Comparison of ENCODE assay signal across 1 cellular context in the genomic region with DNA sequence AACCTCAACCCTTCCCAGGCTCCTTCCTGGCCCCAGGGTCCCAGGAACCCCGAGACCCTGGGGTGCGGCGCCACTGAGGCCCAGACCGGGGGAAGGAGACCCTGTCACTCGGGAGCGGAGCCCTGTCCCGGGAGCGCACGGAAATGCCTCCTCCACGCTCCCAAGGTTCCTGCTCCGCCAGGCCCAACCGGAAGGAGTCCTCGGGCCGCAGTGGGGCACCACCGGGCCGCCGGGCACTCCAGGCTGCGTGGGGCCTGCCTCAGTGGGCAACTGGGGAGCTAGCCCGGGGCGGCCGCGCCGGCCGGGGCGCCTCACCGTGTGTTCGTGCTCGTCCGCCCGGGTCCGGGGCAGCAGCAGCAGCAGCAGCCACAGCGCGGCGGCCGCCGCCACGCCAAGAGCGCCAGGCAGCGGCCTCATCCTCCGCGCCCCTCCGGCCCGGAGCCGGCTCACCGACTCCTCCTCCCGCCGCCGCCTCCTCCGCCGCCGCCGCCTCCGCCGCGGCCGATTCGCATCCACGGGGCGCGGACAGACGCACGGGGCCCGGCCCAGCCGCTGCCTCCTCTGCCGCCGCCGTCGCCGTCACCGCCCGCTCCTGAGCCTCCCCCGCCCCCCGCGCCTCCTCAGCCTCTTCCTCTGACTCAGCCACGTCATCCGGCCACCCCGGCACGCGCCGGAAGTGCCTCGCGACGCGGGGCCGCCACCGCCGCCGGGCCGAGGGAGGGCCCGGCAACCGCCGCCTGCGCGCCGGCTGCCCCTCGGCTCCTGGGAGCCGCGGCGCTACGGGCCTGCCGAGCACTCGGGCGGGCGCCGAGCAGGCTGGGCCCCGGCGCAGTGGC.
TF ChIP-seq lines count a peak whose summit lies in the region.

TSS of gene TM9SF3 (minus strand) at position 594 of the 836 bp plus-strand sequence. CDS start at position 417, 177 bp downstream.

TF ChIP-seq in HepG2, 621 proteins besides CTCF, POLR2A, EP300 and RAD21 (continued from another document and continues in another):
- TF ChIP-seq, protein P1, sequence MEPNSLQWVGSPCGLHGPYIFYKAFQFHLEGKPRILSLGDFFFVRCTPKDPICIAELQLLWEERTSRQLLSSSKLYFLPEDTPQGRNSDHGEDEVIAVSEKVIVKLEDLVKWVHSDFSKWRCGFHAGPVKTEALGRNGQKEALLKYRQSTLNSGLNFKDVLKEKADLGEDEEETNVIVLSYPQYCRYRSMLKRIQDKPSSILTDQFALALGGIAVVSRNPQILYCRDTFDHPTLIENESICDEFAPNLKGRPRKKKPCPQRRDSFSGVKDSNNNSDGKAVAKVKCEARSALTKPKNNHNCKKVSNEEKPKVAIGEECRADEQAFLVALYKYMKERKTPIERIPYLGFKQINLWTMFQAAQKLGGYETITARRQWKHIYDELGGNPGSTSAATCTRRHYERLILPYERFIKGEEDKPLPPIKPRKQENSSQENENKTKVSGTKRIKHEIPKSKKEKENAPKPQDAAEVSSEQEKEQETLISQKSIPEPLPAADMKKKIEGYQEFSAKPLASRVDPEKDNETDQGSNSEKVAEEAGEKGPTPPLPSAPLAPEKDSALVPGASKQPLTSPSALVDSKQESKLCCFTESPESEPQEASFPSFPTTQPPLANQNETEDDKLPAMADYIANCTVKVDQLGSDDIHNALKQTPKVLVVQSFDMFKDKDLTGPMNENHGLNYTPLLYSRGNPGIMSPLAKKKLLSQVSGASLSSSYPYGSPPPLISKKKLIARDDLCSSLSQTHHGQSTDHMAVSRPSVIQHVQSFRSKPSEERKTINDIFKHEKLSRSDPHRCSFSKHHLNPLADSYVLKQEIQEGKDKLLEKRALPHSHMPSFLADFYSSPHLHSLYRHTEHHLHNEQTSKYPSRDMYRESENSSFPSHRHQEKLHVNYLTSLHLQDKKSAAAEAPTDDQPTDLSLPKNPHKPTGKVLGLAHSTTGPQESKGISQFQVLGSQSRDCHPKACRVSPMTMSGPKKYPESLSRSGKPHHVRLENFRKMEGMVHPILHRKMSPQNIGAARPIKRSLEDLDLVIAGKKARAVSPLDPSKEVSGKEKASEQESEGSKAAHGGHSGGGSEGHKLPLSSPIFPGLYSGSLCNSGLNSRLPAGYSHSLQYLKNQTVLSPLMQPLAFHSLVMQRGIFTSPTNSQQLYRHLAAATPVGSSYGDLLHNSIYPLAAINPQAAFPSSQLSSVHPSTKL (CRISPR knock-in tag; IDR thresholded peaks at IDR 0.05), result 0 out of 2 replicates have a peak, but pooled peaks have one; percentile 8
- TF ChIP-seq RBFOX2 (IDR thresholded peaks at IDR 0.05; ENCODE audit: low read depth, low read length), result peak; percentile 89
- TF ChIP-seq HOXA9 (CRISPR knock-in tag; IDR thresholded peaks at IDR 0.05; ENCODE audit: borderline replicate concordance), result no peak
- TF ChIP-seq WIZ (CRISPR knock-in tag; IDR thresholded peaks at IDR 0.05), result no peak
- TF ChIP-seq ZNF547 (CRISPR knock-in tag; IDR thresholded peaks at IDR 0.05), result no peak
- 0 out of 2 replicates have a peak, but pooled peaks have one; percentile 31 for TF ChIP-seq TGIF2 (CRISPR knock-in tag; IDR thresholded peaks at IDR 0.05)
- no peak for TF ChIP-seq CENPT (CRISPR knock-in tag; IDR thresholded peaks at IDR 0.05; ENCODE audit: low read depth)
- TF ChIP-seq, protein P2, sequence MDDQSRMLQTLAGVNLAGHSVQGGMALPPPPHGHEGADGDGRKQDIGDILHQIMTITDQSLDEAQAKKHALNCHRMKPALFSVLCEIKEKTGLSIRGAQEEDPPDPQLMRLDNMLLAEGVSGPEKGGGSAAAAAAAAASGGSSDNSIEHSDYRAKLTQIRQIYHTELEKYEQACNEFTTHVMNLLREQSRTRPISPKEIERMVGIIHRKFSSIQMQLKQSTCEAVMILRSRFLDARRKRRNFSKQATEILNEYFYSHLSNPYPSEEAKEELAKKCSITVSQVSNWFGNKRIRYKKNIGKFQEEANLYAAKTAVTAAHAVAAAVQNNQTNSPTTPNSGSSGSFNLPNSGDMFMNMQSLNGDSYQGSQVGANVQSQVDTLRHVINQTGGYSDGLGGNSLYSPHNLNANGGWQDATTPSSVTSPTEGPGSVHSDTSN (CRISPR knock-in tag; IDR thresholded peaks at IDR 0.05; ENCODE audit: borderline replicate concordance), result no peak
- TF ChIP-seq BRCA1 (CRISPR knock-in tag; IDR thresholded peaks at IDR 0.05), result no peak
- TF ChIP-seq ZNF460 (CRISPR knock-in tag; IDR thresholded peaks at IDR 0.05; ENCODE audit: borderline replicate concordance), result no peak
- TF ChIP-seq NFKBIZ (CRISPR knock-in tag; IDR thresholded peaks at IDR 0.05), result no peak
- TF ChIP-seq MXD3 (CRISPR knock-in tag; IDR thresholded peaks at IDR 0.05), result peak; percentile 76; the same call in 1 of the 2 replicates
- no peak for TF ChIP-seq ZNF577 (CRISPR knock-in tag; IDR thresholded peaks at IDR 0.05; ENCODE audit: borderline replicate concordance, low read depth)
- TF ChIP-seq ISL2 (CRISPR knock-in tag; IDR thresholded peaks at IDR 0.05), result 0 out of 2 replicates have a peak, but pooled peaks have one; percentile 26
- TF ChIP-seq, protein P3, sequence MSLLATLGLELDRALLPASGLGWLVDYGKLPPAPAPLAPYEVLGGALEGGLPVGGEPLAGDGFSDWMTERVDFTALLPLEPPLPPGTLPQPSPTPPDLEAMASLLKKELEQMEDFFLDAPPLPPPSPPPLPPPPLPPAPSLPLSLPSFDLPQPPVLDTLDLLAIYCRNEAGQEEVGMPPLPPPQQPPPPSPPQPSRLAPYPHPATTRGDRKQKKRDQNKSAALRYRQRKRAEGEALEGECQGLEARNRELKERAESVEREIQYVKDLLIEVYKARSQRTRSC (CRISPR knock-in tag; IDR thresholded peaks at IDR 0.05; ENCODE audit: low read depth), result no peak; the same call in 1 of the 2 replicates
- TF ChIP-seq STAG1 (CRISPR knock-in tag; IDR thresholded peaks at IDR 0.05), result no peak
- peak; percentile 77 for TF ChIP-seq ETV5 (CRISPR knock-in tag; IDR thresholded peaks at IDR 0.05; ENCODE audit: borderline replicate concordance)
- peak; percentile 1 to 83; a peak in 3 of 4 replicates for TF ChIP-seq HMGXB4 (CRISPR knock-in tag; IDR thresholded peaks at IDR 0.05; ENCODE audit: borderline replicate concordance in 1 of 2, low read depth in 1 of 2)
- no peak for TF ChIP-seq ZNF260 (CRISPR knock-in tag; IDR thresholded peaks at IDR 0.05; ENCODE audit: borderline replicate concordance, low read depth)
- no peak for TF ChIP-seq FOXP1 (IDR thresholded peaks at IDR 0.05)
- TF ChIP-seq FOXP1 (CRISPR knock-in tag; IDR thresholded peaks at IDR 0.05), result no peak
- no peak for TF ChIP-seq SP1 (IDR thresholded peaks at IDR 0.05)
- TF ChIP-seq SP1 (CRISPR knock-in tag; IDR thresholded peaks at IDR 0.05), result peak; percentile 38; the same call in 1 of the 2 replicates
- TF ChIP-seq TOE1 (CRISPR knock-in tag; IDR thresholded peaks at IDR 0.05), result no peak; the same call in 1 of the 2 replicates
- TF ChIP-seq SRF (IDR thresholded peaks at IDR 0.05; ENCODE audit: low read depth, low read length), result no peak
- TF ChIP-seq ZFP90 (CRISPR knock-in tag; IDR thresholded peaks at IDR 0.05; ENCODE audit: borderline replicate concordance), result no peak; the same call in 1 of the 2 replicates
- TF ChIP-seq NONO (IDR thresholded peaks at IDR 0.05), result no peak
- TF ChIP-seq NONO (CRISPR knock-in tag; conservative IDR thresholded peaks at IDR 0.05), result no peak; the same call in 1 of the 2 replicates
- TF ChIP-seq NFE2L1 (CRISPR knock-in tag; IDR thresholded peaks at IDR 0.05; ENCODE audit: borderline replicate concordance), result no peak
- no peak for TF ChIP-seq EZH2 (conservative IDR thresholded peaks at IDR 0.05; ENCODE audit: low read depth, low read length)
- TF ChIP-seq HMGA1 (CRISPR knock-in tag; conservative IDR thresholded peaks at IDR 0.05), result no peak
- TF ChIP-seq, protein P4, sequence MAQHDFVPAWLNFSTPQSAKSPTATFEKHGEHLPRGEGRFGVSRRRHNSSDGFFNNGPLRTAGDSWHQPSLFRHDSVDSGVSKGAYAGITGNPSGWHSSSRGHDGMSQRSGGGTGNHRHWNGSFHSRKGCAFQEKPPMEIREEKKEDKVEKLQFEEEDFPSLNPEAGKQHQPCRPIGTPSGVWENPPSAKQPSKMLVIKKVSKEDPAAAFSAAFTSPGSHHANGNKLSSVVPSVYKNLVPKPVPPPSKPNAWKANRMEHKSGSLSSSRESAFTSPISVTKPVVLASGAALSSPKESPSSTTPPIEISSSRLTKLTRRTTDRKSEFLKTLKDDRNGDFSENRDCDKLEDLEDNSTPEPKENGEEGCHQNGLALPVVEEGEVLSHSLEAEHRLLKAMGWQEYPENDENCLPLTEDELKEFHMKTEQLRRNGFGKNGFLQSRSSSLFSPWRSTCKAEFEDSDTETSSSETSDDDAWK (CRISPR knock-in tag; IDR thresholded peaks at IDR 0.05), result no peak
- no peak; the same call in 1 of the 2 replicates for TF ChIP-seq ZMAT3 (CRISPR knock-in tag; conservative IDR thresholded peaks at IDR 0.05)
- TF ChIP-seq KDM5A (IDR thresholded peaks at IDR 0.05; ENCODE audit: borderline replicate concordance, low read length), result no peak; the same call in 1 of the 2 replicates
- TF ChIP-seq SOX5 (CRISPR knock-in tag; IDR thresholded peaks at IDR 0.05; ENCODE audit: borderline replicate concordance), result no peak
- TF ChIP-seq TBP (CRISPR knock-in tag; IDR thresholded peaks at IDR 0.05), result no peak
- no peak for TF ChIP-seq NFE2L2 (IDR thresholded peaks at IDR 0.05; ENCODE audit: low read length)
- TF ChIP-seq, protein P5, sequence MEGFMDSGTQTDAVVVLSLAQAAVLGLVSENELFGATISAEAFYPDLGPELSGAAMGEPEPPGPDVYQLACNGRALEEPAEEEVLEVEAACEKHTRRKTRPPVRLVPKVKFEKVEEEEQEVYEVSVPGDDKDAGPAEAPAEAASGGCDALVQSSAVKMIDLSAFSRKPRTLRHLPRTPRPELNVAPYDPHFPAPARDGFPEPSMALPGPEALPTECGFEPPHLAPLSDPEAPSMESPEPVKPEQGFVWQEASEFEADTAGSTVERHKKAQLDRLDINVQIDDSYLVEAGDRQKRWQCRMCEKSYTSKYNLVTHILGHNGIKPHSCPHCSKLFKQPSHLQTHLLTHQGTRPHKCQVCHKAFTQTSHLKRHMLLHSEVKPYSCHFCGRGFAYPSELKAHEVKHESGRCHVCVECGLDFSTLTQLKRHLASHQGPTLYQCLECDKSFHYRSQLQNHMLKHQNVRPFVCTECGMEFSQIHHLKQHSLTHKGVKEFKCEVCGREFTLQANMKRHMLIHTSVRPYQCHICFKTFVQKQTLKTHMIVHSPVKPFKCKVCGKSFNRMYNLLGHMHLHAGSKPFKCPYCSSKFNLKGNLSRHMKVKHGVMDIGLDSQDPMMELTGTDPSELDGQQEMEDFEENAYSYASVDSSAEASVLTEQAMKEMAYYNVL (CRISPR knock-in tag; IDR thresholded peaks at IDR 0.05; ENCODE audit: borderline replicate concordance), result no peak
- TF ChIP-seq KLF13 (CRISPR knock-in tag; IDR thresholded peaks at IDR 0.05), result no peak
- TF ChIP-seq JUN (CRISPR knock-in tag; IDR thresholded peaks at IDR 0.05), result no peak
- TF ChIP-seq FOXA3 (CRISPR knock-in tag; IDR thresholded peaks at IDR 0.05), result 0 out of 2 replicates have a peak, but pooled peaks have one; percentile 14
- TF ChIP-seq MED1 (CRISPR knock-in tag; IDR thresholded peaks at IDR 0.05), result no peak; the same call in 1 of the 2 replicates
- TF ChIP-seq ZNF749 (CRISPR knock-in tag; IDR thresholded peaks at IDR 0.05; ENCODE audit: borderline replicate concordance), result peak; percentile 23; the same call in 1 of the 2 replicates
- no peak for TF ChIP-seq CREBL2 (CRISPR knock-in tag; IDR thresholded peaks at IDR 0.05; ENCODE audit: borderline replicate concordance)
- no peak for TF ChIP-seq E2F2 (CRISPR knock-in tag; IDR thresholded peaks at IDR 0.05; ENCODE audit: borderline replicate concordance)
- no peak for TF ChIP-seq FOXA1 (IDR thresholded peaks at IDR 0.05)
- TF ChIP-seq FOXA1 (CRISPR knock-in tag; IDR thresholded peaks at IDR 0.05), result no peak
- TF ChIP-seq ZFYVE20 (CRISPR knock-in tag; IDR thresholded peaks at IDR 0.05; ENCODE audit: borderline replicate concordance, low read depth), result peak; percentile 93
- TF ChIP-seq ZNF530 (CRISPR knock-in tag; IDR thresholded peaks at IDR 0.05; ENCODE audit: low read depth), result no peak
- TF ChIP-seq GMEB1 (CRISPR knock-in tag; IDR thresholded peaks at IDR 0.05; ENCODE audit: borderline replicate concordance), result peak; percentile 36; the same call in 1 of the 2 replicates
- TF ChIP-seq ZBTB21 (CRISPR knock-in tag; IDR thresholded peaks at IDR 0.05), result no peak; the same call in 1 of the 2 replicates
- no peak for TF ChIP-seq MAFF (IDR thresholded peaks at IDR 0.05; ENCODE audit: low read depth, low read length)
